Comparison of ENCODE assay signal across 21 cellular contexts in genomic region chr11:70255717-70256116, GRCh38.
"Had no signal": no experiment of that assay in that cellular context is flagged by ENCODE, and none has a peak within 500 bp of the region (broad histone marks: within the 10 kb centered on the region; RNA-seq: fewer than 3 reads in every experiment).

No MANE protein-coding gene starts in this region.

- ATAC-seq: activated CD4-positive, CD25-positive, alpha-beta regulatory T cell treated with anti-CD3 and anti-CD28 coated beads, Interleukin-2, amount 50 U/mL, for 24 hours; activated naive CD8-positive, alpha-beta T cell treated with anti-CD3 and anti-CD28 coated beads, Interleukin-2, amount 50 U/mL, for 24 hours; gastrocnemius medialis; heart right ventricle; left colon had no signal

- H3K27me3 Mint-ChIP-seq: activated naive CD8-positive, alpha-beta T cell treated with anti-CD3 and anti-CD28 coated beads, Interleukin-2, amount 50 U/mL, for 24 hours had no signal

- H3K9ac ChIP-seq: neural progenitor cell, parathyroid adenoma had no signal

- DNase-seq: activated CD4-positive, alpha-beta T cell treated with anti-CD3 and anti-CD28 coated beads, Interleukin-2, amount 50 U/mL, for 1 hour; activated CD8-positive, alpha-beta memory T cell treated with anti-CD3 and anti-CD28 coated beads for 24 hours; activated naive CD4-positive, alpha-beta T cell treated with anti-CD3 and anti-CD28 coated beads for 36 hours; activated naive CD8-positive, alpha-beta T cell treated with anti-CD3 and anti-CD28 coated beads, Interleukin-2, amount 50 U/mL, for 24 hours; effector memory CD4-positive, alpha-beta T cell; gastrocnemius medialis; heart right ventricle; left colon; naive B cell; stimulated activated CD4-positive, alpha-beta T cell treated with anti-CD3 and anti-CD28 coated beads, Interleukin-15, amount 100 ng/mL, for 24 hours; stimulated activated CD4-positive, alpha-beta T cell treated with anti-CD3 and anti-CD28 coated beads, Interleukin-4, amount 100 ng/mL, for 24 hours; stimulated activated naive CD4-positive, alpha-beta T cell; tibial artery had no signal

- H3K27ac ChIP-seq: gastrocnemius medialis, heart right ventricle, neural progenitor cell, parathyroid adenoma, skin epidermis, tibial artery, vagina had no signal

- H3K4me3 ChIP-seq: gastrocnemius medialis, heart right ventricle, lung, neural progenitor cell, skin epidermis, tibial artery, vagina had no signal

- H3K4me2 ChIP-seq: neural progenitor cell had no signal

- H3K79me2 ChIP-seq: parathyroid adenoma had no signal

- H3K36me3 Mint-ChIP-seq: naive B cell, neural progenitor cell had no signal

- H3K36me3 ChIP-seq: gastrocnemius medialis, heart right ventricle, neural progenitor cell, tibial artery, vagina had no signal

- H3K9me3 Mint-ChIP-seq: activated naive CD4-positive, alpha-beta T cell treated with anti-CD3 and anti-CD28 coated beads for 36 hours; activated naive CD8-positive, alpha-beta T cell treated with anti-CD3 and anti-CD28 coated beads, Interleukin-2, amount 50 U/mL, for 24 hours; activated T-helper 2 cell treated with anti-CD3 and anti-CD28 coated beads, Interferon-gamma antibody, Interleukin-2, Interleukin-4, amounts not matched to agents 10 μg/mL and 5 μg/mL and 100 μg/mL, durations not matched to agents 14 hours and 24 hours and 36 hours; dendritic cell treated with granulocyte-macrophage colony-stimulating factor and Interleukin-4, amounts not matched to agents 40 ng/mL and 50 ng/mL, for 4 days; naive B cell; neural progenitor cell had no signal

- H3K9me3 ChIP-seq: gastrocnemius medialis, heart right ventricle, tibial artery, vagina had no signal

- H3K4me1 ChIP-seq: gastrocnemius medialis, heart right ventricle, parathyroid adenoma, vagina had no signal

- H3K27me3 ChIP-seq: gastrocnemius medialis, neural progenitor cell, vagina had no signal

- H3K4me1 Mint-ChIP-seq: activated naive CD8-positive, alpha-beta T cell treated with anti-CD3 and anti-CD28 coated beads, Interleukin-2, amount 50 U/mL, for 24 hours had no signal

- H3K4me3 Mint-ChIP-seq: activated naive CD4-positive, alpha-beta T cell treated with anti-CD3 and anti-CD28 coated beads for 36 hours; activated naive CD8-positive, alpha-beta T cell treated with anti-CD3 and anti-CD28 coated beads, Interleukin-2, amount 50 U/mL, for 24 hours; dendritic cell treated with granulocyte-macrophage colony-stimulating factor and Interleukin-4, amounts not matched to agents 40 ng/mL and 50 ng/mL, for 4 days; neural progenitor cell had no signal

- H3K27ac Mint-ChIP-seq: activated naive CD4-positive, alpha-beta T cell treated with anti-CD3 and anti-CD28 coated beads for 36 hours; activated naive CD8-positive, alpha-beta T cell treated with anti-CD3 and anti-CD28 coated beads, Interleukin-2, amount 50 U/mL, for 24 hours; activated T-helper 2 cell treated with anti-CD3 and anti-CD28 coated beads, Interferon-gamma antibody, Interleukin-2, Interleukin-4, amounts not matched to agents 10 μg/mL and 5 μg/mL and 100 μg/mL, durations not matched to agents 14 hours and 24 hours and 36 hours; dendritic cell treated with granulocyte-macrophage colony-stimulating factor and Interleukin-4, amounts not matched to agents 40 ng/mL and 50 ng/mL, for 4 days; neural progenitor cell had no signal

- H2AFZ ChIP-seq: neural progenitor cell, parathyroid adenoma had no signal
